8 cellular contexts compared by ENCODE assay signal in genomic region chr16:75555213-75555706, GRCh38. TPM values are rescaled to one million over a fixed set of nuclear protein-coding genes. Genes with fewer than 3 reads are reported as not detected.
DNase-seq lines count a peak whose midpoint lies in the region; ATAC-seq, FAIRE-seq and TF ChIP-seq lines count a peak whose summit lies in the region.

No MANE protein-coding gene starts in this region.

- CTCF ChIA-PET in HEK293 (lab: Yijun Ruan, JAX), result interaction anchor here (0.7 to 1.4 kb wide), 3 partner anchors 38 to 90 kb away, joined by 4 to 5 read pairs (median 4); partner anchors contain the start of gene TMEM170A

- H3K4me3 Mint-ChIP-seq in T-helper 2 cell treated with Interferon-gamma antibody and Interleukin-4, amounts not matched to agents 5 μg/mL and 100 μg/mL, for 36 hours, result peak overlapping the region; percentile 93

- no peaks in the 10 kb centered on the region for H3K36me3 ChIP-seq in HEK293 (ENCODE audit: control insufficient read depth in 2 of 2, insufficient read depth in 1 of 2, low read length in 2 of 2)
- H3K36me3 ChIP-seq in lung (ENCODE audit: control insufficient read depth in 2 of 2, insufficient read depth in 2 of 2, low read length in 2 of 2), result no peaks in the 10 kb centered on the region
- no peaks in the 10 kb centered on the region for H3K36me3 ChIP-seq in subcutaneous abdominal adipose tissue (ENCODE audit: control insufficient read depth in 5 of 5, insufficient read depth in 5 of 5, low read length in 5 of 5)

- ATAC-seq in lung (ENCODE audit: insufficient read depth, low FRiP score), result peak; percentile 78

- H3K4me1 Mint-ChIP-seq in T-helper 2 cell treated with Interferon-gamma antibody and Interleukin-4, amounts not matched to agents 5 μg/mL and 100 μg/mL, for 36 hours (ENCODE audit: low read depth), result peaks cover 9% of the 10 kb centered on the region

- POLR2A ChIA-PET in HEK293 (lab: Yijun Ruan, JAX), result interaction anchor here (1.1 to 2.2 kb wide), 4 partner anchors 10 to 93 kb away, joined by 3 to 22 read pairs (median 10); partner anchors contain the start of genes ADAT1, GABARAPL2, KARS1 and TERF2IP

- H3K4me3 ChIP-seq in HEK293 (ENCODE audit: low read depth, low read length), result peak overlapping the region; percentile 69
- H3K4me3 ChIP-seq in lung, result peak overlapping the region; percentile 65
- H3K4me3 ChIP-seq in subcutaneous abdominal adipose tissue (ENCODE audit: low read depth in 1 of 5, low read length in 5 of 5), result peak overlapping the region; percentile 77 to 81 (median 80)

- peak overlapping the region in 4 of 5 donors; percentile 32 to 77 (median 64) for H3K9ac ChIP-seq in subcutaneous abdominal adipose tissue (ENCODE audit: low read length in 5 of 5)

- no peak for DNase-seq in T-helper 2 cell treated with Interferon-gamma antibody and Interleukin-4, amounts not matched to agents 5 μg/mL and 100 μg/mL, for 36 hours (ENCODE audit: low spot score)
- DNase-seq in T-helper 2 cell (no peak), NCI-H1092 (lab: John Stamatoyannopoulos, UW) (peak; percentile 64), T1000 (lab: John Stamatoyannopoulos, UW) (peak; percentile 66), lung (ENCODE audit: low spot score) (peak; percentile 84)

- peak overlapping the region; percentile 85 for H3K27ac Mint-ChIP-seq in T-helper 2 cell treated with Interferon-gamma antibody and Interleukin-4, amounts not matched to agents 5 μg/mL and 100 μg/mL, for 36 hours

- TF ChIP-seq CTCF in HEK293 (tag by site-specific recombination; IDR thresholded peaks at IDR 0.05) (no peak), lung (IDR thresholded peaks at IDR 0.05; ENCODE audit: control extremely low read depth, extremely low read depth) (no peak)

- peaks cover 26% of the 10 kb centered on the region for H3K27me3 Mint-ChIP-seq in T-helper 2 cell treated with Interferon-gamma antibody and Interleukin-4, amounts not matched to agents 5 μg/mL and 100 μg/mL, for 36 hours (ENCODE audit: low read depth)

- H3K9me3 ChIP-seq in HEK293 (ENCODE audit: control insufficient read depth, insufficient read depth, low read depth, low read length), result no peaks in the 10 kb centered on the region
- no peaks in the 10 kb centered on the region for H3K9me3 ChIP-seq in lung (ENCODE audit: control insufficient read depth in 2 of 2, insufficient read depth in 1 of 2, low read length in 1 of 2)
- no peaks in the 10 kb centered on the region for H3K9me3 ChIP-seq in subcutaneous abdominal adipose tissue (ENCODE audit: control insufficient read depth in 5 of 5, low read length in 5 of 5)

- H3K27ac ChIP-seq in HEK293 (ENCODE audit: extremely low read depth, low read depth, low read length), result peak overlapping the region; percentile 64
- H3K27ac ChIP-seq in lung (ENCODE audit: low read depth in 1 of 2, low read length in 1 of 2), result peak overlapping the region; percentile 78 to 88
- peak overlapping the region; percentile 57 for H3K27ac ChIP-seq in subcutaneous abdominal adipose tissue (ENCODE audit: low read depth, low read length)

- no peaks in the 10 kb centered on the region for H3K9me3 Mint-ChIP-seq in T-helper 2 cell treated with Interferon-gamma antibody and Interleukin-4, amounts not matched to agents 5 μg/mL and 100 μg/mL, for 36 hours

- 1 to 2% methylated on average over 26 of the region's 26 CpGs for WGBS in lung, 2 donors

- H3K27me3 ChIP-seq in lung (ENCODE audit: control insufficient read depth, insufficient read depth) (no peaks in the 10 kb centered on the region), subcutaneous abdominal adipose tissue (ENCODE audit: control insufficient read depth in 5 of 5, insufficient read depth in 4 of 5, low read length in 5 of 5) (no peaks in the 10 kb centered on the region)

- peak; percentile 53 for FAIRE-seq in endometrium (lab: Jason Lieb, UNC)

- H3K4me1 ChIP-seq in HEK293 (ENCODE audit: control insufficient read depth, insufficient read depth, low read length), result no peaks in the 10 kb centered on the region
- H3K4me1 ChIP-seq in lung (ENCODE audit: control insufficient read depth in 2 of 2, insufficient read depth in 2 of 2, low read length in 2 of 2), result no peaks in the 10 kb centered on the region
- H3K4me1 ChIP-seq in subcutaneous abdominal adipose tissue (ENCODE audit: control insufficient read depth in 5 of 5, insufficient read depth in 5 of 5, low read length in 5 of 5), result peaks cover 2 to 20% (median 19%) of the 10 kb centered on the region in 5 donors

- H3K36me3 Mint-ChIP-seq in T-helper 2 cell treated with Interferon-gamma antibody and Interleukin-4, amounts not matched to agents 5 μg/mL and 100 μg/mL, for 36 hours (ENCODE audit: low read depth), result no peaks in the 10 kb centered on the region

TF ChIP-seq in HEK293, 187 proteins besides CTCF, POLR2A, EP300 and RAD21 (continues in another document):
- TF ChIP-seq ZBTB8A (tag by site-specific recombination; IDR thresholded peaks at IDR 0.05), result no peak
- no peak for TF ChIP-seq ELK4 (IDR thresholded peaks at IDR 0.05; ENCODE audit: borderline replicate concordance, low read depth, low read length)
- peak; percentile 50; the same call in 1 of the 2 replicates for TF ChIP-seq INSM2 (tag by site-specific recombination; IDR thresholded peaks at IDR 0.05)
- peak; percentile 65 for TF ChIP-seq KLF9 (tag by site-specific recombination; IDR thresholded peaks at IDR 0.05; ENCODE audit: low read depth)
- no peak for TF ChIP-seq ZNF350 (tag by site-specific recombination; IDR thresholded peaks at IDR 0.05)
- TF ChIP-seq ZNF174 (tag by site-specific recombination; IDR thresholded peaks at IDR 0.05), result no peak
- peak; percentile 25; the same call in 1 of the 2 replicates for TF ChIP-seq SP3 (tag by site-specific recombination; IDR thresholded peaks at IDR 0.05)
- TF ChIP-seq ZNF639 (tag by site-specific recombination; IDR thresholded peaks at IDR 0.05), result no peak
- TF ChIP-seq ZNF133 (tag by site-specific recombination; IDR thresholded peaks at IDR 0.05), result no peak
- peak; percentile 55; the same call in 1 of the 2 replicates for TF ChIP-seq ZSCAN4 (tag by site-specific recombination; IDR thresholded peaks at IDR 0.05)

RNA-seq across cellular contexts. Expression of gene TMEM231, which starts 0.8 kb away (rescaled TPM):
- total RNA-seq in lung, result 10 to 100 TPM; 49.8 to 88.5 TPM
- 10 to 100 TPM in 1 of 2 donors, 1 to 10 TPM in 1; 9.3 to 20.6 TPM for polyA plus RNA-seq in lung

RNA-seq across cellular contexts. Expression of gene GABARAPL2, which starts 10.9 kb away (rescaled TPM):
- 100 to 1,000 TPM in 1 of 2 donors, 10 to 100 TPM in 1; 72.9 to 129 TPM for total RNA-seq in lung
- 100 to 1,000 TPM in 1 of 2 donors, 10 to 100 TPM in 1; 79.6 to 180 TPM for polyA plus RNA-seq in lung

RNA-seq across cellular contexts. Expression of gene CHST5, which starts 19.4 kb away (rescaled TPM):
- 1 to 10 TPM in 1 of 2 donors, not detected in 1; 1.3 TPM for total RNA-seq in lung
- polyA plus RNA-seq in lung, result under 1 TPM; 0.09 to 0.24 TPM

Comparison
In these comparisons a context has a peak if more than half of its experiments do, and no peak if none do; other contexts are left out.
1. DNase-seq: peak in NCI-H1092 (single experiment), T1000 (single experiment) and lung (single experiment); none in T-helper 2 cell treated with Interferon-gamma antibody and Interleukin-4, amounts not matched to agents 5 μg/mL and 100 μg/mL, for 36 hours (single experiment) and T-helper 2 cell (0 of 5).
2. Peak in every context shown above with its lines, with median percentiles within 50 percentile points of each other: H3K27ac ChIP-seq and H3K4me3 ChIP-seq.